Comparison of ENCODE assay signal across 24 cellular contexts in genomic region chr5:1878050-1878849, GRCh38. TPM values are rescaled to one million over a fixed set of nuclear protein-coding genes. Genes with fewer than 3 reads are reported as not detected.
"Had no signal": no experiment of that assay in that cellular context is flagged by ENCODE, and none has a peak within 500 bp of the region (broad histone marks: within the 10 kb centered on the region; RNA-seq: fewer than 3 reads in every experiment).

No MANE protein-coding gene starts in this region.

- H3K9me3 Mint-ChIP-seq: activated T-cell treated with anti-CD3 and anti-CD28 coated beads, Interleukin-2, amount 50 U/mL, for 72 hours; neural crest cell had no signal

- DNase-seq: activated CD4-positive, alpha-beta T cell treated with anti-CD3 and anti-CD28 coated beads, Interleukin-2, amount 50 U/mL, for 1 hour; activated effector memory CD4-positive, alpha-beta T cell treated with anti-CD3 and anti-CD28 coated beads, Interleukin-2, amount 50 U/mL, for 16 hours; activated naive CD4-positive, alpha-beta T cell treated with anti-CD3 and anti-CD28 coated beads, Interleukin-2, amount 50 U/mL, for 16 hours; activated T-cell treated with anti-CD3 and anti-CD28 coated beads, Interleukin-2, amount 50 U/mL, for 72 hours; cerebellar nuclear complex; cortex of kidney; effector CD4-positive, alpha-beta T cell; kidney; spleen; stimulated activated naive B cell treated with anti-CD40 and anti-IgM and Interleukin-4, amounts not matched to agents 10 μg/mL and 1 μg/mL and 100 μg/mL, for 72 hours; T1000; upper lobe of right lung had no signal

- H3K27ac ChIP-seq: ascending aorta, breast epithelium, esophagus muscularis mucosa, hepatocyte, left lung, pancreas, spleen, upper lobe of right lung had no signal

- H3K4me3 Mint-ChIP-seq: activated T-cell treated with anti-CD3 and anti-CD28 coated beads, Interleukin-2, amount 50 U/mL, for 72 hours had no signal

- H3K27ac Mint-ChIP-seq: activated T-cell treated with anti-CD3 and anti-CD28 coated beads, Interleukin-2, amount 50 U/mL, for 72 hours had no signal

- H3K9me3 ChIP-seq: ascending aorta, breast epithelium, esophagus muscularis mucosa, left lung, pancreas, upper lobe of right lung had no signal

- H3K4me3 ChIP-seq: ascending aorta, breast epithelium, esophagus muscularis mucosa, hepatocyte, left lung, pancreas, spleen, upper lobe of right lung had no signal

- ATAC-seq: activated CD4-positive, CD25-positive, alpha-beta regulatory T cell treated with anti-CD3 and anti-CD28 coated beads, Interleukin-2, amount 50 U/mL, for 24 hours; activated T-cell treated with anti-CD3 and anti-CD28 coated beads, Interleukin-2, amount 50 U/mL, for 72 hours; left lung; pancreas; stimulated activated naive B cell treated with anti-CD40 and anti-IgM and Interleukin-4, amounts not matched to agents 10 μg/mL and 1 μg/mL and 100 μg/mL, for 72 hours; upper lobe of right lung had no signal

- H3K36me3 ChIP-seq: ascending aorta, breast epithelium, left lung, pancreas, spleen, upper lobe of right lung had no signal

RNA-seq across cellular contexts. Expression of gene IRX4, which starts 4.5 kb away (rescaled TPM):
- total RNA-seq: activated T-cell treated with anti-CD3 and anti-CD28 coated beads, Interleukin-2, amount 50 U/mL, for 72 hours; ascending aorta; esophagus muscularis mucosa; hepatocyte; kidney; left lung; lung microvascular endothelial cell; myocyte; pancreas; pulmonary artery endothelial cell; spleen; T-helper 1 cell treated with Interleukin-12 subunit alpha and Interleukin-12 subunit beta and Interleukin-4 antibody, amounts not matched to agents 30 ng/mL and 1 ng/mL, for 36 hours; upper lobe of right lung had no signal
- polyA plus RNA-seq: hepatocyte had no signal
